ENCODE assay signal across 8 cellular contexts in genomic region chr7:29285451-29285807, GRCh38.
DNase-seq lines count a peak whose midpoint lies in the region; ATAC-seq and TF ChIP-seq lines count a peak whose summit lies in the region.

No MANE protein-coding gene starts in this region.

- TF ChIP-seq CTCF in NB4 (IDR thresholded peaks at IDR 0.05; ENCODE audit: low read depth, low read length) (no peak), OCI-LY7 (conservative IDR thresholded peaks at IDR 0.05; ENCODE audit: low read length) (no peak)

- H3K9me2 ChIP-seq in OCI-LY7 (ENCODE audit: insufficient read depth, low read length), result no peaks in the 10 kb centered on the region

- H3K4me3 ChIP-seq in NB4 (ENCODE audit: low read depth, low read length) (no peak overlapping the region), skeletal muscle cell (ENCODE audit: low read depth, low read length) (no peak overlapping the region), OCI-LY7 (ENCODE audit: low read depth, low read length, poor library complexity, severe bottlenecking) (no peak overlapping the region)

- CTCF ChIA-PET in OCI-LY7 (lab: Charles Lee; ENCODE audit: unreplicated experiment), result no interaction called here

- H3K4me1 ChIP-seq in OCI-LY7 (ENCODE audit: insufficient read depth, low read length, poor library complexity, severe bottlenecking), result no peaks in the 10 kb centered on the region

- TF ChIP-seq POLR2A in NB4 (IDR thresholded peaks at IDR 0.05; ENCODE audit: extremely low read depth, insufficient read length), result no peak

- H3K79me2 ChIP-seq in OCI-LY7 (ENCODE audit: insufficient read depth, low read depth, low read length), result no peaks in the 10 kb centered on the region

- H3K4me2 ChIP-seq in OCI-LY7 (ENCODE audit: low read length), result no peak overlapping the region

- no peaks in the 10 kb centered on the region for H3K36me3 ChIP-seq in OCI-LY7 (ENCODE audit: insufficient read depth, low read length)

- no peaks in the 10 kb centered on the region for H4K20me1 ChIP-seq in OCI-LY7 (ENCODE audit: insufficient read depth, low read length)

- no TSS peak for BruUV-seq in OCI-LY7 (replicated peaks; lab: Mats Ljungman, UMichigan)

- intact Hi-C loops in left ventricle myocardium superior (cut with micrococcal nuclease) (no loop called here), OCI-LY7 (cut with micrococcal nuclease; ENCODE audit: unreplicated experiment) (no loop called here)

- no peaks in the 10 kb centered on the region for H3K9me3 ChIP-seq in OCI-LY7 (ENCODE audit: low read length)

- H3K27ac ChIP-seq in OCI-LY7 (ENCODE audit: low read depth, low read length, poor library complexity, severe bottlenecking), result no peak overlapping the region

- POLR2A ChIA-PET in OCI-LY7 (lab: Charles Lee), result no interaction called here

- no peak overlapping the region for H2AFZ ChIP-seq in OCI-LY7 (ENCODE audit: low read length)

- peak; percentile 71 for DNase-seq in GDM1 (lab: John Stamatoyannopoulos, UW)
- DNase-seq in HCEC 1CT, result peak; percentile 82
- peak; percentile 88 for DNase-seq in NB4 (ENCODE audit: low read depth)
- peak; percentile 51 to 68 for DNase-seq in activated T-cell treated with anti-CD3 and anti-CD28 coated beads, Interleukin-2, amount 50 U/mL, for 48 hours
- DNase-seq in skeletal muscle cell (ENCODE audit: low read depth), result peak; percentile 92
- no peak for DNase-seq in left ventricle myocardium superior
- no peak for DNase-seq in AG08396 (ENCODE audit: low spot score)
- DNase-seq in OCI-LY7 (ENCODE audit: low spot score), result no peak

- no peak for ATAC-seq in left ventricle myocardium superior

Comparison
In these comparisons a context has a peak if more than half of its experiments do, and no peak if none do; other contexts are left out.
1. DNase-seq: peak in GDM1 (single experiment), HCEC 1CT (single experiment), NB4 (single experiment), activated T-cell treated with anti-CD3 and anti-CD28 coated beads, Interleukin-2, amount 50 U/mL, for 48 hours (2 of 2) and skeletal muscle cell (single experiment); none in left ventricle myocardium superior (single experiment), AG08396 (single experiment) and OCI-LY7 (single experiment).